ENCODE assay signal across 18 cellular contexts in genomic region chr5:88895681-88896501, GRCh38. TPM values are rescaled to one million over a fixed set of nuclear protein-coding genes. Genes with fewer than 3 reads are reported as not detected.
DNase-seq lines count a peak whose midpoint lies in the region; ATAC-seq, FAIRE-seq and TF ChIP-seq lines count a peak whose summit lies in the region.
"Had no signal": no experiment of that assay in that cellular context is flagged by ENCODE, and none has a peak within 500 bp of the region (broad histone marks: within the 10 kb centered on the region; RNA-seq: fewer than 3 reads in every experiment).

No MANE protein-coding gene starts in this region.

- no peaks in the 10 kb centered on the region for H3K9me3 Mint-ChIP-seq in WTC11
- H3K9me3 Mint-ChIP-seq in naive B cell = no peaks in the 10 kb centered on the region
- H3K9me3 Mint-ChIP-seq in activated CD4-positive, alpha-beta T cell treated with anti-CD3 and anti-CD28 coated beads, Interleukin-2, amount 10 ng/mL, durations not matched to agents 7 days and 5 days = no peaks in the 10 kb centered on the region
- no peaks in the 10 kb centered on the region for H3K9me3 Mint-ChIP-seq in activated naive CD8-positive, alpha-beta T cell treated with anti-CD3 and anti-CD28 coated beads, Interleukin-2, amount 50 U/mL, for 24 hours
- H3K9me3 Mint-ChIP-seq: H9, HFFc6 had no signal

- no peak for TF ChIP-seq POLR2A in HepG2 (IDR thresholded peaks at IDR 0.05; ENCODE audit: insufficient read depth in 1 of 2, low read depth in 2 of 2, low read length in 2 of 2)
- TF ChIP-seq POLR2A in right lobe of liver (IDR thresholded peaks at IDR 0.05) = no peak

- ATAC-seq in HepG2 = no peak
- no peak for ATAC-seq in right lobe of liver
- ATAC-seq in WTC11 = no peak
- no peak for ATAC-seq in naive B cell (ENCODE audit: low read depth in 2 of 2)
- ATAC-seq in aorta (ENCODE audit: low FRiP score) = peak; percentile 22
- no peak for ATAC-seq in GM19328 (IDR thresholded peaks at IDR 0.05; ENCODE audit: unreplicated experiment)
- no peak for ATAC-seq in activated naive CD8-positive, alpha-beta T cell treated with anti-CD3 and anti-CD28 coated beads, Interleukin-2, amount 50 U/mL, for 24 hours

- H3K9ac ChIP-seq in HepG2 (ENCODE audit: insufficient read depth, low read depth, low read length) = no peak overlapping the region
- H3K9ac ChIP-seq: BLaER1 treated with 17β-estradiol and CSF1 and Interleukin-3, amounts not matched to agents 10 nM and 100 nM had no signal

- no peaks in the 10 kb centered on the region for H3K9me3 ChIP-seq in HepG2 (ENCODE audit: low read length)
- H3K9me3 ChIP-seq in right lobe of liver = no peaks in the 10 kb centered on the region
- H3K9me3 ChIP-seq in aorta (ENCODE audit: control insufficient read depth, low read length) = no peaks in the 10 kb centered on the region

- H3K27ac ChIP-seq in HepG2 (ENCODE audit: extremely low read length, insufficient read depth, low read length) = no peak overlapping the region
- no peak overlapping the region for H3K27ac ChIP-seq in right lobe of liver
- H3K27ac ChIP-seq in aorta (ENCODE audit: low read depth in 1 of 2, low read length in 2 of 2) = no peak overlapping the region
- H3K27ac ChIP-seq: BLaER1 treated with 17β-estradiol and CSF1 and Interleukin-3, amounts not matched to agents 10 nM and 100 nM had no signal

- H3K79me2 ChIP-seq in HepG2 (ENCODE audit: insufficient read depth, low read length) = no peaks in the 10 kb centered on the region

- FAIRE-seq in HepG2 (lab: Jason Lieb, UNC) = no peak
- FAIRE-seq: G401.6 had no signal

- no peak for DNase-seq in HepG2 (ENCODE audit: low spot score)
- no peak for DNase-seq in right lobe of liver
- DNase-seq in WTC11 (ENCODE audit: low spot score) = no peak
- DNase-seq in naive B cell = no peak
- no peak for DNase-seq in aorta
- no peak for DNase-seq in activated CD4-positive, alpha-beta T cell treated with anti-CD3 and anti-CD28 coated beads, Interleukin-2, amount 10 ng/mL, durations not matched to agents 7 days and 5 days
- no peak for DNase-seq in activated naive CD8-positive, alpha-beta T cell treated with anti-CD3 and anti-CD28 coated beads, Interleukin-2, amount 50 U/mL, for 24 hours
- DNase-seq: ACHN; Calu3; CD4-positive, CD25-positive, alpha-beta regulatory T cell; DMS79 treated with DMSO at 0.1 percent for 48 hours; EL; GOT3; H9; HFFc6 had no signal

- no peaks in the 10 kb centered on the region for H4K20me1 ChIP-seq in HepG2 (ENCODE audit: insufficient read depth, low read length)
- H4K20me1 ChIP-seq: BLaER1 treated with 17β-estradiol and CSF1 and Interleukin-3, amounts not matched to agents 10 nM and 100 nM had no signal

- no peaks in the 10 kb centered on the region; a peak in 1 of 5 replicates for H3K27me3 ChIP-seq in HepG2 (ENCODE audit: control insufficient read depth in 1 of 2, insufficient read depth in 2 of 2, low read length in 2 of 2)
- H3K27me3 ChIP-seq in right lobe of liver = no peaks in the 10 kb centered on the region
- no peaks in the 10 kb centered on the region for H3K27me3 ChIP-seq in aorta (ENCODE audit: control insufficient read depth in 1 of 2, insufficient read depth in 2 of 2, low read length in 1 of 2)
- H3K27me3 ChIP-seq: BLaER1 treated with 17β-estradiol and CSF1 and Interleukin-3, amounts not matched to agents 10 nM and 100 nM had no signal

- H3K36me3 ChIP-seq in HepG2 (replicated peaks in 1 of 2; ENCODE audit: control insufficient read depth in 1 of 2, insufficient read depth in 2 of 2, low read length in 2 of 2) (no peaks in the 10 kb centered on the region), right lobe of liver (no peaks in the 10 kb centered on the region), aorta (ENCODE audit: control insufficient read depth in 1 of 2, insufficient read depth in 2 of 2, low read length in 1 of 2) (no peaks in the 10 kb centered on the region)

- H3K4me1 Mint-ChIP-seq in WTC11 (peaks cover 46% of the 10 kb centered on the region), naive B cell (peaks cover 24 to 35% (median 32%) of the 10 kb centered on the region in 3 donors)
- H3K4me1 Mint-ChIP-seq in activated CD4-positive, alpha-beta T cell treated with anti-CD3 and anti-CD28 coated beads, Interleukin-2, amount 10 ng/mL, durations not matched to agents 7 days and 5 days = no peaks in the 10 kb centered on the region
- H3K4me1 Mint-ChIP-seq in activated naive CD8-positive, alpha-beta T cell treated with anti-CD3 and anti-CD28 coated beads, Interleukin-2, amount 50 U/mL, for 24 hours = no peaks in the 10 kb centered on the region
- H3K4me1 Mint-ChIP-seq: CD4-positive, CD25-positive, alpha-beta regulatory T cell had no signal

- H3K4me2 ChIP-seq in HepG2 (ENCODE audit: low read depth, low read length) = no peak overlapping the region
- H3K4me2 ChIP-seq: BLaER1 treated with 17β-estradiol and CSF1 and Interleukin-3, amounts not matched to agents 10 nM and 100 nM had no signal

- H3K4me3 ChIP-seq in HepG2 (replicated peaks in 1 of 3; ENCODE audit: insufficient read depth in 1 of 3, low read depth in 2 of 3, low read length in 3 of 3) = no peak overlapping the region
- H3K4me3 ChIP-seq in right lobe of liver = no peak overlapping the region
- no peak overlapping the region for H3K4me3 ChIP-seq in aorta (ENCODE audit: low read length in 2 of 2)
- H3K4me3 ChIP-seq: BLaER1 treated with 17β-estradiol and CSF1 and Interleukin-3, amounts not matched to agents 10 nM and 100 nM had no signal

- peaks cover 2% of the 10 kb centered on the region; the same call in 1 of the 2 replicates for H3K27me3 Mint-ChIP-seq in WTC11 (ENCODE audit: low read depth)
- H3K27me3 Mint-ChIP-seq in naive B cell = no peaks in the 10 kb centered on the region
- peaks cover 2% of the 10 kb centered on the region for H3K27me3 Mint-ChIP-seq in activated CD4-positive, alpha-beta T cell treated with anti-CD3 and anti-CD28 coated beads, Interleukin-2, amount 10 ng/mL, durations not matched to agents 7 days and 5 days
- H3K27me3 Mint-ChIP-seq in activated naive CD8-positive, alpha-beta T cell treated with anti-CD3 and anti-CD28 coated beads, Interleukin-2, amount 50 U/mL, for 24 hours = peaks cover 13% of the 10 kb centered on the region

- TF ChIP-seq RAD21 in HepG2 (CRISPR knock-in tag; IDR thresholded peaks at IDR 0.05) = no peak

- H3K4me1 ChIP-seq in HepG2 (ENCODE audit: insufficient read depth, low read length) (no peaks in the 10 kb centered on the region), right lobe of liver (no peaks in the 10 kb centered on the region), aorta (ENCODE audit: control insufficient read depth in 1 of 2, insufficient read depth in 2 of 2, low read length in 2 of 2) (peaks cover 0 to 3% of the 10 kb centered on the region in 2 donors)

- H3K36me3 Mint-ChIP-seq in WTC11 (no peaks in the 10 kb centered on the region), naive B cell (no peaks in the 10 kb centered on the region)
- H3K36me3 Mint-ChIP-seq in activated CD4-positive, alpha-beta T cell treated with anti-CD3 and anti-CD28 coated beads, Interleukin-2, amount 10 ng/mL, durations not matched to agents 7 days and 5 days (ENCODE audit: low read depth) = no peaks in the 10 kb centered on the region
- no peaks in the 10 kb centered on the region for H3K36me3 Mint-ChIP-seq in activated naive CD8-positive, alpha-beta T cell treated with anti-CD3 and anti-CD28 coated beads, Interleukin-2, amount 50 U/mL, for 24 hours (ENCODE audit: low read depth)
- H3K36me3 Mint-ChIP-seq: CD4-positive, CD25-positive, alpha-beta regulatory T cell had no signal

- no peak overlapping the region for H2AFZ ChIP-seq in HepG2 (ENCODE audit: low read length)

- WGBS in HepG2 (ENCODE audit: low lambda C conversion rate) = 11% methylated on average over 10 of the region's 10 CpGs
- WGBS in right lobe of liver (ENCODE audit: insufficient coverage, low coverage, low lambda C conversion rate, missing lambda C conversion rate) = 73% methylated on average over 10 of the region's 10 CpGs
- WGBS in aorta, 2 donors = 85 to 95% methylated on average over 10 of the region's 10 CpGs

- in situ Hi-C loops in HepG2 (cut with HindIII; ENCODE audit: extremely low pct_ligation_motif_present, low pct_unique_long_range_greater_than_20kb) = no loop called here

- no TSS peak for BruUV-seq in HepG2 (replicated peaks; lab: Mats Ljungman, UMichigan)

- no peak for TF ChIP-seq EP300 in HepG2 (IDR thresholded peaks at IDR 0.05; ENCODE audit: low read depth in 2 of 2, low read length in 2 of 2)
- no peak for TF ChIP-seq EP300 in HepG2 (CRISPR knock-in tag; IDR thresholded peaks at IDR 0.05; ENCODE audit: borderline replicate concordance)

- intact Hi-C loops in HepG2 (cut with micrococcal nuclease; ENCODE audit: unreplicated experiment) = no loop called here
- intact Hi-C loops in right lobe of liver (cut with DNase I) = no loop called here
- intact Hi-C loops in aorta (cut with DNase I) = no loop called here

- CTCF ChIA-PET in HepG2 (lab: Yijun Ruan, JAX; ENCODE audit: low intra/inter-chr PET ratio, low total read pairs) = no interaction called here
- CTCF ChIA-PET in WTC11 (lab: Charles Lee) = no interaction called here
- CTCF ChIA-PET in activated CD4-positive, alpha-beta T cell treated with anti-CD3 and anti-CD28 coated beads, Interleukin-2, amount 10 ng/mL, durations not matched to agents 7 days and 5 days (lab: Charles Lee) = no interaction called here

- H3K27ac Mint-ChIP-seq in WTC11 = peak overlapping the region; percentile 73; the same call in 1 of the 2 replicates
- peak overlapping the region in 4 of 6 donors; percentile 12 to 91 (median 40) for H3K27ac Mint-ChIP-seq in naive B cell
- no peak overlapping the region for H3K27ac Mint-ChIP-seq in activated CD4-positive, alpha-beta T cell treated with anti-CD3 and anti-CD28 coated beads, Interleukin-2, amount 10 ng/mL, durations not matched to agents 7 days and 5 days
- H3K27ac Mint-ChIP-seq in activated naive CD8-positive, alpha-beta T cell treated with anti-CD3 and anti-CD28 coated beads, Interleukin-2, amount 50 U/mL, for 24 hours = no peak overlapping the region
- H3K27ac Mint-ChIP-seq: HFFc6 had no signal

- H3K4me3 Mint-ChIP-seq in WTC11 (no peak overlapping the region), naive B cell (peak overlapping the region in 1 of 8 donors; percentile 3)
- H3K4me3 Mint-ChIP-seq in activated CD4-positive, alpha-beta T cell treated with anti-CD3 and anti-CD28 coated beads, Interleukin-2, amount 10 ng/mL, durations not matched to agents 7 days and 5 days = no peak overlapping the region
- no peak overlapping the region for H3K4me3 Mint-ChIP-seq in activated naive CD8-positive, alpha-beta T cell treated with anti-CD3 and anti-CD28 coated beads, Interleukin-2, amount 50 U/mL, for 24 hours
- H3K4me3 Mint-ChIP-seq: CD4-positive, CD25-positive, alpha-beta regulatory T cell; HFFc6 had no signal

- no peak for TF ChIP-seq CTCF in HepG2 (CRISPR knock-in tag; IDR thresholded peaks at IDR 0.05)
- no peak for TF ChIP-seq CTCF in right lobe of liver (IDR thresholded peaks at IDR 0.05)
- no peak for TF ChIP-seq CTCF in WTC11 (IDR thresholded peaks at IDR 0.05)

- POLR2A ChIA-PET in HepG2 (lab: Yijun Ruan, JAX) = no interaction called here
- POLR2A ChIA-PET in WTC11 (lab: Charles Lee) = no interaction called here
- POLR2A ChIA-PET in activated CD4-positive, alpha-beta T cell treated with anti-CD3 and anti-CD28 coated beads, Interleukin-2, amount 10 ng/mL, durations not matched to agents 7 days and 5 days (lab: Charles Lee) = no interaction called here

RNA-seq across cellular contexts. Expression of gene MEF2C, which starts 12.9 kb away (rescaled TPM):
- total RNA-seq in HepG2 (2016; rRNA removed; fragmentation: Illumina TruSeq; extraction: Trizol) = 0.02 TPM in 1 of 2 replicates, not detected in the other
- total RNA-seq in HepG2 (2016; cell fraction: cytosol; rRNA removed; fragmentation: Illumina TruSeq; extraction: Trizol; ENCODE audit: low read depth) = not detected in 2 replicates
- 0.04 TPM in 1 of 2 replicates, not detected in the other for total RNA-seq in HepG2 (2016; cell fraction: insoluble cytoplasmic fraction; rRNA removed; fragmentation: Illumina TruSeq; extraction: Trizol)
- total RNA-seq in HepG2 (2016; cell fraction: membrane; rRNA removed; fragmentation: Illumina TruSeq; extraction: Trizol) = not detected in 2 replicates
- 0.09 and 0.16 TPM in 2 replicates for total RNA-seq in HepG2 (2016; cell fraction: nucleus; rRNA removed; fragmentation: Illumina TruSeq; extraction: Trizol)
- 0.01 TPM in 1 of 2 replicates, not detected in the other for polyA plus RNA-seq in HepG2 (2011; rRNA removed)
- 0.03 TPM in 1 of 2 replicates, not detected in the other for polyA plus RNA-seq in HepG2 (2011; cell fraction: cytosol; rRNA removed)
- polyA plus RNA-seq in HepG2 (2011; cell fraction: nucleus; rRNA removed) = 0.14 TPM in 1 of 2 replicates, not detected in the other
- polyA plus RNA-seq in HepG2 (2012) = not detected in 2 replicates
- polyA plus RNA-seq in HepG2 (2016; cell fraction: cytosol; fragmentation: Illumina TruSeq; extraction: Trizol; ENCODE audit: low read depth) = not detected in 2 replicates
- polyA plus RNA-seq in HepG2 (2016; cell fraction: insoluble cytoplasmic fraction; fragmentation: Illumina TruSeq; extraction: Trizol; ENCODE audit: low read depth) = not detected in 2 replicates
- polyA plus RNA-seq in HepG2 (2016; cell fraction: membrane; fragmentation: Illumina TruSeq; extraction: Trizol; ENCODE audit: low read depth) = not detected in 2 replicates
- polyA plus RNA-seq in HepG2 (2016; cell fraction: nucleus; fragmentation: Illumina TruSeq; extraction: Trizol; ENCODE audit: insufficient read depth, low read depth) = 0.11 and 0.12 TPM in 2 replicates
- polyA minus RNA-seq in HepG2 (2011; rRNA and poly(A)+ RNA removed; ENCODE audit: low replicate concordance) = 0.02 and 0.61 TPM in 2 replicates
- not detected in 2 replicates for polyA minus RNA-seq in HepG2 (2011; cell fraction: cytosol; rRNA and poly(A)+ RNA removed)
- 0.13 and 0.25 TPM in 2 replicates for polyA minus RNA-seq in HepG2 (2011; cell fraction: nucleus; rRNA and poly(A)+ RNA removed)
- total RNA-seq in right lobe of liver = 10 to 100 TPM in 2 of 6 experiments, 1 to 10 TPM in 4; 4.4 to 19.4 (median 6.4) TPM
- total RNA-seq in WTC11 (2021) = 1.4 to 3.6 TPM (median 1.7 TPM) in 3 replicates
- 100 to 1,000 TPM; 402 to 547 (median 433) TPM for polyA plus RNA-seq in naive B cell (ENCODE audit: low read depth in 6 of 6)
- total RNA-seq in aorta = 100 to 1,000 TPM; 137 to 186 TPM
- polyA plus RNA-seq in aorta = 10 to 100 TPM; 22.0 to 23.7 TPM
- total RNA-seq in activated CD4-positive, alpha-beta T cell treated with anti-CD3 and anti-CD28 coated beads, Interleukin-2, amount 10 ng/mL, durations not matched to agents 7 days and 5 days = under 1 TPM; 0.10 to 0.17 TPM

Comparison
In these comparisons a context has a peak if more than half of its experiments do, and no peak if none do; other contexts are left out.
1. H3K27ac Mint-ChIP-seq: peak in WTC11 (single experiment) and naive B cell (4 of 6); none in activated CD4-positive, alpha-beta T cell treated with anti-CD3 and anti-CD28 coated beads, Interleukin-2, amount 10 ng/mL, durations not matched to agents 7 days and 5 days (single experiment) and activated naive CD8-positive, alpha-beta T cell treated with anti-CD3 and anti-CD28 coated beads, Interleukin-2, amount 50 U/mL, for 24 hours (single experiment).
2. RNA of gene MEF2C, which starts 12.9 kb away (total RNA-seq): 137 to 186 TPM in aorta; 4.4 to 19.4 TPM in right lobe of liver, 1.4 to 3.6 TPM in WTC11, 0.10 to 0.17 TPM in activated CD4-positive, alpha-beta T cell treated with anti-CD3 and anti-CD28 coated beads, Interleukin-2, amount 10 ng/mL, durations not matched to agents 7 days and 5 days and 0.02 to 0.16 TPM in HepG2; every median in the first group is over 4 times any median in the second.
3. Of the 50 proteins assayed by ChIP-seq in both HepG2 and WTC11: peak only in HepG2: none; only in WTC11: USF2; in both: none; in neither: 49.